1 cellular context compared by ENCODE assay signal in the genomic region with DNA sequence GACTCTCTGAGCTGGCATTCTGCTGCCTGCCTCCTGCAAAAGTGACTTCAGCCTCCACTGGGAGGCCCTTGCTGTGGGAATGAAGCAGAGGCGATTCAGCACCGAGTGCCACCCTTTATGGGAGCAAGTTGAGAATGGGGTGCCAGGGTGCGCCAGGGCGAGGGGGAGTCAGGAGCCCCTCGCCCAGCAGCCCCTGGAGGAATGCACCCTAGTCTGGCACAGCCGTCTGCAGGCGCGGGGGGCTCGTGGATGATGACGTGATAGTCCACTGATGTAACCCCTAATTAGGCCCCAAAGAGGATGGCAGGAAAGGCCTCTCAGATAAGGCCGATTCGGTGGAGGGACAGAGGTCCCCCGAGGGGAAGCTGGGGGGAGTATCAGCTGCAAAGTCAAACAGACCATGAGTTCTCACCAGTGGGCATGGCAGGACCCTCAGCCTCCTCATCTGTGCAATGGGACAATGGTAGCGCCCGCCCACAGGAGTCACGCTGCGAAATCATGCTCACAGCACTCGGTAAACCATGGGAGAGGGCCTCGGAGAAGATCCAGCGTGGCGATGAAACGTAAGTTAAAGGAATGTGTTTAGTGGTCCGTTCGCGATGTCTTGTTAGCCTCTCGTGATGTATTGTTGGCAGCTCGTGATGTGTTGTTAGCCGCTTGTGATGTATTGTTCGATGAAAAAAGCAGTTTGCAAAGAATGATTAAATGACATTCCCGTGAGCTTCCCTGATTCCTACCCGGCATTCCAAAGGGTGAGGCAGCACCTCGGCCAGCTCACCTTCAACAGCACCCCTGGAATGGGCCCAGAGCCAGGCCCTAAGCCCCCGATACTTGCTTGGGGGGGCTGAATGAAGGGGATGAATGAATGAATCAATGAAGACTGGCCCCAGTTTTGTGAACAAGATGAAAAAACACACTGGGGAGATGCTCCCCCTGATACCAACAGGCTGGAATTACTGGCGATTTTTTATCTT.
TF ChIP-seq lines count a peak whose summit lies in the region.

No MANE protein-coding gene starts in this region.

TF ChIP-seq in A549, 52 proteins besides CTCF, POLR2A, EP300 and RAD21 (continued from another document):
- TF ChIP-seq, protein P1, sequence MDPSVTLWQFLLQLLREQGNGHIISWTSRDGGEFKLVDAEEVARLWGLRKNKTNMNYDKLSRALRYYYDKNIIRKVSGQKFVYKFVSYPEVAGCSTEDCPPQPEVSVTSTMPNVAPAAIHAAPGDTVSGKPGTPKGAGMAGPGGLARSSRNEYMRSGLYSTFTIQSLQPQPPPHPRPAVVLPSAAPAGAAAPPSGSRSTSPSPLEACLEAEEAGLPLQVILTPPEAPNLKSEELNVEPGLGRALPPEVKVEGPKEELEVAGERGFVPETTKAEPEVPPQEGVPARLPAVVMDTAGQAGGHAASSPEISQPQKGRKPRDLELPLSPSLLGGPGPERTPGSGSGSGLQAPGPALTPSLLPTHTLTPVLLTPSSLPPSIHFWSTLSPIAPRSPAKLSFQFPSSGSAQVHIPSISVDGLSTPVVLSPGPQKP (IDR thresholded peaks at IDR 0.05; ENCODE audit: low read depth, low read length) = no peak
- TF ChIP-seq, protein P2, sequence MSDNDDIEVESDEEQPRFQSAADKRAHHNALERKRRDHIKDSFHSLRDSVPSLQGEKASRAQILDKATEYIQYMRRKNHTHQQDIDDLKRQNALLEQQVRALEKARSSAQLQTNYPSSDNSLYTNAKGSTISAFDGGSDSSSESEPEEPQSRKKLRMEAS (IDR thresholded peaks at IDR 0.05) = no peak
TF ChIP-seq in A549: peak in this region for 0.
